Comparison of ENCODE assay signal across 13 cellular contexts in genomic region chr13:29905845-29906244, GRCh38. TPM values are rescaled to one million over a fixed set of nuclear protein-coding genes. Genes with fewer than 3 reads are reported as not detected.
DNase-seq lines count a peak whose midpoint lies in the region; ATAC-seq, FAIRE-seq and TF ChIP-seq lines count a peak whose summit lies in the region.
"Had no signal": no experiment of that assay in that cellular context is flagged by ENCODE, and none has a peak within 500 bp of the region (broad histone marks: within the 10 kb centered on the region; RNA-seq: fewer than 3 reads in every experiment).

No MANE protein-coding gene starts in this region.

- H3K4me1 Mint-ChIP-seq in glutamatergic neuron (ENCODE audit: low read depth, unreplicated experiment): peaks cover 6% of the 10 kb centered on the region

- BruUV-seq in PC-3 (replicated peaks; lab: Mats Ljungman, UMichigan): no TSS peak

- H3K9ac ChIP-seq in PC-3 (ENCODE audit: low read length): no peak overlapping the region

- H3K27me3 Mint-ChIP-seq in glutamatergic neuron (ENCODE audit: unreplicated experiment): peaks cover under 1% of the 10 kb centered on the region

- no peaks in the 10 kb centered on the region for H4K20me1 ChIP-seq in PC-3 (ENCODE audit: low read length)

- H3K36me3 ChIP-seq in HEK293 (ENCODE audit: control insufficient read depth in 2 of 2, insufficient read depth in 1 of 2, low read length in 2 of 2) (no peaks in the 10 kb centered on the region), PC-3 (ENCODE audit: low read depth, low read length) (no peaks in the 10 kb centered on the region)

- H3K36me3 Mint-ChIP-seq in glutamatergic neuron (ENCODE audit: unreplicated experiment): no peaks in the 10 kb centered on the region

- no peak overlapping the region for H3K27ac Mint-ChIP-seq in glutamatergic neuron (ENCODE audit: unreplicated experiment)

- H3K27ac ChIP-seq in HEK293 (ENCODE audit: extremely low read depth, low read depth, low read length): 0 out of 2 replicates have a peak overlapping the region, but pooled peaks have one; percentile 12
- no peak overlapping the region for H3K27ac ChIP-seq in PC-3 (ENCODE audit: low read length)
- H3K27ac ChIP-seq: foreskin keratinocyte had no signal

- no peak overlapping the region for H3K4me3 Mint-ChIP-seq in glutamatergic neuron (ENCODE audit: unreplicated experiment)

- POLR2A ChIA-PET in HEK293 (lab: Yijun Ruan, JAX): interaction anchor here (1.1 kb wide), 1 partner anchor 55 kb away, joined by 3 read pairs; the partner anchor contains the start of gene UBL3
- POLR2A ChIA-PET in PC-3 (lab: Charles Lee; ENCODE audit: unreplicated experiment): interaction anchor here (0.6 kb wide), 1 partner anchor 19 kb away, joined by 4 read pairs; no protein-coding TSS in a partner anchor

- H3K9me3 Mint-ChIP-seq in glutamatergic neuron (ENCODE audit: unreplicated experiment): peaks cover 2% of the 10 kb centered on the region

- TF ChIP-seq CTCF in HEK293 (tag by site-specific recombination; IDR thresholded peaks at IDR 0.05): no peak
- TF ChIP-seq CTCF in PC-3 (conservative IDR thresholded peaks at IDR 0.05; ENCODE audit: low read depth, low read length): no peak
- TF ChIP-seq CTCF in glutamatergic neuron (IDR thresholded peaks at IDR 0.05; ENCODE audit: partially characterized antibody, unreplicated experiment): no peak
- TF ChIP-seq CTCF in D721Med (IDR thresholded peaks at IDR 0.05; ENCODE audit: insufficient read depth, missing control alignments): no peak

- H3K4me2 ChIP-seq in PC-3 (ENCODE audit: low read length): peak overlapping the region; percentile 11; the same call in 1 of the 2 replicates

- TF ChIP-seq POLR2A in GM18505 (IDR thresholded peaks at IDR 0.05; ENCODE audit: borderline replicate concordance, extremely low read depth, insufficient read depth, insufficient read length): no peak

- CTCF ChIA-PET in HEK293 (lab: Yijun Ruan, JAX) (interaction anchor here (1.5 kb wide), 1 partner anchor 207 kb away, joined by 4 read pairs; no protein-coding TSS in a partner anchor), PC-3 (lab: Charles Lee) (interaction anchor here (1.1 kb wide), 1 partner anchor 18 kb away, joined by 3 read pairs; no protein-coding TSS in a partner anchor)

- peak; percentile 81 for DNase-seq in PC-3
- DNase-seq in fibroblast of peridontal ligament (ENCODE audit: extremely low read depth): peak; percentile 55
- DNase-seq in sciatic nerve (ENCODE audit: low spot score): no peak
- DNase-seq in glutamatergic neuron: no peak
- DNase-seq in middle frontal gyrus (ENCODE audit: extremely low spot score, low spot score): no peak
- DNase-seq in D721Med (ENCODE audit: insufficient read length, low spot score): no peak
- DNase-seq: DND-41; GOT3; NCI-H2029; stimulated activated CD8-positive, alpha-beta memory T cell treated with anti-CD3 and anti-CD28 coated beads, Interleukin-4, amount 100 ng/mL, for 48 hours had no signal

- H3K27me3 ChIP-seq in PC-3 (ENCODE audit: low read length): no peaks in the 10 kb centered on the region

- H3K79me2 ChIP-seq in PC-3 (ENCODE audit: low read length): no peaks in the 10 kb centered on the region

- no peaks in the 10 kb centered on the region for H3K9me2 ChIP-seq in PC-3 (replicated peaks; ENCODE audit: low read length)

- peaks cover 6% of the 10 kb centered on the region for H3K4me1 ChIP-seq in HEK293 (ENCODE audit: control insufficient read depth, insufficient read depth, low read length)
- H3K4me1 ChIP-seq in PC-3 (ENCODE audit: insufficient read depth, low read length): peaks cover 43% of the 10 kb centered on the region

- FAIRE-seq in D721Med (lab: Jason Lieb, UNC): no peak

- no peak overlapping the region for H3K4me3 ChIP-seq in HEK293 (ENCODE audit: low read depth, low read length)
- H3K4me3 ChIP-seq in PC-3 (ENCODE audit: low read length): no peak overlapping the region

- intact Hi-C loops in PC-3 (cut with micrococcal nuclease) (loop anchor here (5.0 kb wide), 1 partner anchor 59 kb away; no protein-coding TSS in a partner anchor), sciatic nerve (cut with DNase I) (no loop called here)

- H3K9me3 ChIP-seq in HEK293 (ENCODE audit: control insufficient read depth, insufficient read depth, low read depth, low read length) (no peaks in the 10 kb centered on the region), PC-3 (ENCODE audit: low read length) (no peaks in the 10 kb centered on the region)

- no peaks in the 10 kb centered on the region for H3F3A ChIP-seq in PC-3 (ENCODE audit: low read length, unreplicated experiment)

- 0 out of 2 replicates have a peak overlapping the region, but pooled peaks have one; percentile 11 for H2AFZ ChIP-seq in PC-3 (ENCODE audit: low read length)

- peak; percentile 75 for ATAC-seq in PC-3
- ATAC-seq in sciatic nerve: peak; percentile 77
- no peak for ATAC-seq in GM18505 (IDR thresholded peaks at IDR 0.05; ENCODE audit: unreplicated experiment)
- ATAC-seq: foreskin keratinocyte had no signal

TF ChIP-seq in HEK293, 187 proteins besides CTCF, POLR2A, EP300 and RAD21 (continues in another document):
- no peak for TF ChIP-seq ZSCAN23 (tag by site-specific recombination; IDR thresholded peaks at IDR 0.05)
- no peak for TF ChIP-seq ZSCAN30 (tag by site-specific recombination; IDR thresholded peaks at IDR 0.05)
- TF ChIP-seq ZNF248 (tag by site-specific recombination; IDR thresholded peaks at IDR 0.05): no peak
- TF ChIP-seq ZNF211 (tag by site-specific recombination; IDR thresholded peaks at IDR 0.05; ENCODE audit: low read depth): no peak
- no peak for TF ChIP-seq ZNF514 (tag by site-specific recombination; IDR thresholded peaks at IDR 0.05)
- TF ChIP-seq SP7 (tag by site-specific recombination; IDR thresholded peaks at IDR 0.05): 0 out of 2 replicates have a peak, but pooled peaks have one; percentile 10
- TF ChIP-seq ZNF23 (tag by site-specific recombination; IDR thresholded peaks at IDR 0.05; ENCODE audit: borderline replicate concordance): no peak
- TF ChIP-seq ZFP3 (tag by site-specific recombination; IDR thresholded peaks at IDR 0.05; ENCODE audit: low read depth): no peak
- TF ChIP-seq ZNF341 (tag by site-specific recombination; IDR thresholded peaks at IDR 0.05; ENCODE audit: low read depth): no peak
- no peak for TF ChIP-seq GLIS2 (tag by site-specific recombination; IDR thresholded peaks at IDR 0.05)
- no peak for TF ChIP-seq ZNF26 (tag by site-specific recombination; IDR thresholded peaks at IDR 0.05)
- TF ChIP-seq SETDB1 (IDR thresholded peaks at IDR 0.05; ENCODE audit: insufficient read length, low read length): no peak
- TF ChIP-seq FEZF1 (tag by site-specific recombination; IDR thresholded peaks at IDR 0.05): peak; percentile 83
- TF ChIP-seq ZNF501 (tag by site-specific recombination; IDR thresholded peaks at IDR 0.05): no peak
- no peak for TF ChIP-seq KLF9 (tag by site-specific recombination; IDR thresholded peaks at IDR 0.05; ENCODE audit: low read depth)
- TF ChIP-seq SP3 (tag by site-specific recombination; IDR thresholded peaks at IDR 0.05): no peak
- TF ChIP-seq ZNF600 (tag by site-specific recombination; IDR thresholded peaks at IDR 0.05): no peak
- TF ChIP-seq ZNF558 (tag by site-specific recombination; IDR thresholded peaks at IDR 0.05): no peak
- TF ChIP-seq ZNF138 (tag by site-specific recombination; IDR thresholded peaks at IDR 0.05; ENCODE audit: borderline replicate concordance): no peak
- no peak for TF ChIP-seq ELK4 (IDR thresholded peaks at IDR 0.05; ENCODE audit: borderline replicate concordance, low read depth, low read length)
- no peak for TF ChIP-seq YY1 (tag by site-specific recombination; IDR thresholded peaks at IDR 0.05)
- no peak for TF ChIP-seq GFI1B (tag by site-specific recombination; IDR thresholded peaks at IDR 0.05)
- no peak for TF ChIP-seq ATF2 (tag by site-specific recombination; IDR thresholded peaks at IDR 0.05; ENCODE audit: low read depth)
- no peak for TF ChIP-seq ZNF16 (tag by site-specific recombination; IDR thresholded peaks at IDR 0.05; ENCODE audit: low read depth)

RNA-seq across cellular contexts. Expression of gene UBL3, which starts 55.4 kb away (rescaled TPM):
- total RNA-seq in PC-3 (2014; rRNA removed) (10.9 and 13.9 TPM in 2 replicates), sciatic nerve (39.6 TPM), glutamatergic neuron (ENCODE audit: unreplicated experiment) (21.3 TPM)

Comparison
In these comparisons a context has a peak if more than half of its experiments do, and no peak if none do; other contexts are left out.
1. DNase-seq: peak in PC-3 (single experiment) and fibroblast of peridontal ligament (single experiment); none in sciatic nerve (single experiment), glutamatergic neuron (single experiment), middle frontal gyrus (single experiment) and D721Med (single experiment).